23 cellular contexts compared by ENCODE assay signal in genomic region chr7:99782012-99782953, GRCh38. TPM values are rescaled to one million over a fixed set of nuclear protein-coding genes. Genes with fewer than 3 reads are reported as not detected.
DNase-seq lines count a peak whose midpoint lies in the region; ATAC-seq and TF ChIP-seq lines count a peak whose summit lies in the region.
"Had no signal": no experiment of that assay in that cellular context is flagged by ENCODE, and none has a peak within 500 bp of the region (broad histone marks: within the 10 kb centered on the region; RNA-seq: fewer than 3 reads in every experiment).

No MANE protein-coding gene starts in this region.

- H3F3A ChIP-seq in GM23338 (replicated peaks; ENCODE audit: low read depth) (no peaks in the 10 kb centered on the region), neural progenitor cell (ENCODE audit: low read depth) (no peaks in the 10 kb centered on the region)

- no peak overlapping the region for H2AFZ ChIP-seq in GM23338
- no peak overlapping the region for H2AFZ ChIP-seq in neural progenitor cell (replicated peaks)

- no peaks in the 10 kb centered on the region for H4K20me1 ChIP-seq in GM23338 (replicated peaks; ENCODE audit: insufficient read depth)
- no peaks in the 10 kb centered on the region for H4K20me1 ChIP-seq in neural progenitor cell (ENCODE audit: low read depth)

- H3K27me3 Mint-ChIP-seq in GM23338 (ENCODE audit: insufficient read depth, low read depth, poor library complexity) = no peaks in the 10 kb centered on the region
- peaks cover 2% of the 10 kb centered on the region for H3K27me3 Mint-ChIP-seq in neural progenitor cell (ENCODE audit: insufficient read depth, low read depth)

- TF ChIP-seq CTCF in GM23338 (conservative IDR thresholded peaks at IDR 0.05; ENCODE audit: low read depth in 2 of 2) = peak in 1 of 2 experiments; percentile 49; a peak in 2 of 4 replicates
- no peak for TF ChIP-seq CTCF in epithelial cell of esophagus (IDR thresholded peaks at IDR 0.05; ENCODE audit: insufficient read depth, low read depth, low read length, missing control alignments)
- no peak for TF ChIP-seq CTCF in neural progenitor cell (IDR thresholded peaks at IDR 0.05)

- H3K27me3 ChIP-seq in GM23338 (ENCODE audit: insufficient read depth) (no peaks in the 10 kb centered on the region), SJCRH30 (no peaks in the 10 kb centered on the region), neural progenitor cell (no peaks in the 10 kb centered on the region)
- H3K27me3 ChIP-seq: BE2C had no signal

- no peak overlapping the region for H3K4me3 Mint-ChIP-seq in GM23338
- no peak overlapping the region for H3K4me3 Mint-ChIP-seq in neural progenitor cell
- H3K4me3 Mint-ChIP-seq: CD4-positive, CD25-positive, alpha-beta regulatory T cell had no signal

- H3K27ac Mint-ChIP-seq in GM23338 (no peak overlapping the region), neural progenitor cell (no peak overlapping the region)
- H3K27ac Mint-ChIP-seq: CD4-positive, CD25-positive, alpha-beta regulatory T cell had no signal

- H3K9me3 ChIP-seq in SJCRH30 (replicated peaks) (no peaks in the 10 kb centered on the region), neural progenitor cell (ENCODE audit: low read depth) (no peaks in the 10 kb centered on the region)
- H3K9me3 ChIP-seq: BE2C, Caco-2 had no signal

- ATAC-seq in GM23338 (peak; percentile 78), HG02840 (IDR thresholded peaks at IDR 0.05; ENCODE audit: low FRiP score, unreplicated experiment) (no peak)

- no peak overlapping the region for H3K4me3 ChIP-seq in GM23338
- H3K4me3 ChIP-seq in SJCRH30 = no peak overlapping the region
- H3K4me3 ChIP-seq in epithelial cell of esophagus (ENCODE audit: low read length) = no peak overlapping the region
- H3K4me3 ChIP-seq in neural progenitor cell = no peak overlapping the region

- no peak overlapping the region for H3K9ac ChIP-seq in neural progenitor cell

- H3K4me1 Mint-ChIP-seq in GM23338 = peaks cover 3% of the 10 kb centered on the region; the same call in 2 of the 3 replicates
- no peaks in the 10 kb centered on the region for H3K4me1 Mint-ChIP-seq in neural progenitor cell
- H3K4me1 Mint-ChIP-seq: CD4-positive, CD25-positive, alpha-beta regulatory T cell had no signal

- DNase-seq in GM23338 (ENCODE audit: low spot score) = peak; percentile 29
- peak; percentile 44 to 58 for DNase-seq in SJCRH30
- DNase-seq in epithelial cell of esophagus (ENCODE audit: low read depth) = peak; percentile 62
- peak; percentile 12 for DNase-seq in neural progenitor cell (ENCODE audit: low spot score)
- no peak for DNase-seq in AG08396 (ENCODE audit: low spot score)
- DNase-seq in SHP77 treated with DMSO at 0.1 percent for 48 hours (lab: John Stamatoyannopoulos, UW) = no peak
- DNase-seq in substantia nigra (lab: John Stamatoyannopoulos, UW) = no peak
- DNase-seq: BE2C; Caco-2; CD4-positive, CD25-positive, alpha-beta regulatory T cell; GF-D8; GOT3; NCI-H1092 treated with DMSO at 0.1 percent for 48 hours; NCI-H146; NCI-H2081; NCI-H2171 treated with DMSO at 0.1 percent for 48 hours; NCI-H446; NCI-H748 treated with DMSO at 0.1 percent for 48 hours; SHP77 had no signal

- no peak overlapping the region for H3K27ac ChIP-seq in GM23338 (ENCODE audit: low read depth)
- H3K27ac ChIP-seq in SJCRH30 = no peak overlapping the region
- H3K27ac ChIP-seq in neural progenitor cell = no peak overlapping the region
- no peak overlapping the region for H3K27ac ChIP-seq in substantia nigra (ENCODE audit: low read depth, low read length, poor library complexity, severe bottlenecking)

- H3K36me3 Mint-ChIP-seq in GM23338 (ENCODE audit: low read depth) (no peaks in the 10 kb centered on the region), neural progenitor cell (no peaks in the 10 kb centered on the region)
- H3K36me3 Mint-ChIP-seq: CD4-positive, CD25-positive, alpha-beta regulatory T cell had no signal

- H3K79me2 ChIP-seq in GM23338 (replicated peaks; ENCODE audit: insufficient read depth) = no peaks in the 10 kb centered on the region
- no peaks in the 10 kb centered on the region for H3K79me2 ChIP-seq in neural progenitor cell (ENCODE audit: low read depth)

- H3K4me1 ChIP-seq in GM23338 (ENCODE audit: insufficient read depth) (no peaks in the 10 kb centered on the region), SJCRH30 (peaks cover 4% of the 10 kb centered on the region; the same call in 1 of the 2 replicates), neural progenitor cell (no peaks in the 10 kb centered on the region)
- H3K4me1 ChIP-seq: BE2C, Caco-2 had no signal

- H3K9me2 ChIP-seq in GM23338 (ENCODE audit: insufficient read depth) = no peaks in the 10 kb centered on the region

- no peaks in the 10 kb centered on the region for H3K36me3 ChIP-seq in GM23338 (ENCODE audit: insufficient read depth)
- no peaks in the 10 kb centered on the region for H3K36me3 ChIP-seq in SJCRH30
- no peaks in the 10 kb centered on the region for H3K36me3 ChIP-seq in neural progenitor cell
- H3K36me3 ChIP-seq: BE2C had no signal

- H3K9me3 Mint-ChIP-seq in GM23338 = no peaks in the 10 kb centered on the region
- no peaks in the 10 kb centered on the region for H3K9me3 Mint-ChIP-seq in neural progenitor cell
- H3K9me3 Mint-ChIP-seq: CD4-positive, CD25-positive, alpha-beta regulatory T cell had no signal

- H3K4me2 ChIP-seq in GM23338 (no peak overlapping the region), neural progenitor cell (no peak overlapping the region)

TF ChIP-seq in GM23338, 12 proteins besides CTCF, POLR2A, EP300 and RAD21 (continues in another document):
- TF ChIP-seq POLR2AphosphoS5 (IDR thresholded peaks at IDR 0.05; ENCODE audit: low read depth) (no peak), NANOG (IDR thresholded peaks at IDR 0.05; ENCODE audit: borderline replicate concordance) (no peak), ZNF114 (CRISPR knock-in tag; IDR thresholded peaks at IDR 0.05) (no peak), REST (IDR thresholded peaks at IDR 0.05; ENCODE audit: unreplicated experiment) (no peak), JUNB (IDR thresholded peaks at IDR 0.05; ENCODE audit: unreplicated experiment) (no peak)

RNA-seq across cellular contexts. Expression of gene CYP3A4, which starts 1.7 kb away (rescaled TPM):
- not detected in 2 replicates for total RNA-seq in GM23338 (2014; rRNA removed; shearing (Covaris generic))
- polyA plus RNA-seq in GM23338 (2016; fragmentation: Nextera tagmentation; extraction: Ambion mirVana) = not detected in 2 replicates
- total RNA-seq in SJCRH30 (2014; rRNA removed; shearing (Covaris generic)) = not detected in 2 replicates
- total RNA-seq in neural progenitor cell (ENCODE audit: low replicate concordance) = not detected in 2 replicates
- total RNA-seq: A172; Caco-2; CD4-positive, CD25-positive, alpha-beta regulatory T cell; OCI-LY7; RPMI7951 had no signal
- polyA plus RNA-seq: CD4-positive, CD25-positive, alpha-beta regulatory T cell had no signal

RNA-seq across cellular contexts. Expression of gene CYP3A43, which starts 45.5 kb away (rescaled TPM):
- total RNA-seq in GM23338 (2014; rRNA removed; shearing (Covaris generic)) = not detected in 2 replicates
- 0.17 TPM in 1 of 2 replicates, not detected in the other for polyA plus RNA-seq in GM23338 (2016; fragmentation: Nextera tagmentation; extraction: Ambion mirVana)
- total RNA-seq in SJCRH30 (2014; rRNA removed; shearing (Covaris generic)) = not detected in 2 replicates
- total RNA-seq in neural progenitor cell (ENCODE audit: low replicate concordance) = not detected in 2 replicates
- total RNA-seq: A172; Caco-2; CD4-positive, CD25-positive, alpha-beta regulatory T cell; OCI-LY7; RPMI7951 had no signal
- polyA plus RNA-seq: CD4-positive, CD25-positive, alpha-beta regulatory T cell had no signal

RNA-seq across cellular contexts. Expression of gene CYP3A7, which starts 47.3 kb away (rescaled TPM):
- total RNA-seq in GM23338 (2014; rRNA removed; shearing (Covaris generic)) = not detected in 2 replicates
- polyA plus RNA-seq in GM23338 (2016; fragmentation: Nextera tagmentation; extraction: Ambion mirVana) = 0.12 and 0.19 TPM in 2 replicates
- total RNA-seq in SJCRH30 (2014; rRNA removed; shearing (Covaris generic)) = 0.12 TPM in 1 of 2 replicates, not detected in the other
- total RNA-seq in neural progenitor cell (ENCODE audit: low replicate concordance) = not detected in 2 replicates
- total RNA-seq: A172; Caco-2; CD4-positive, CD25-positive, alpha-beta regulatory T cell; OCI-LY7; RPMI7951 had no signal
- polyA plus RNA-seq: CD4-positive, CD25-positive, alpha-beta regulatory T cell had no signal

Comparison
In these comparisons a context has a peak if more than half of its experiments do, and no peak if none do; other contexts are left out.
1. DNase-seq: peak in GM23338 (single experiment), SJCRH30 (2 of 2), epithelial cell of esophagus (single experiment) and neural progenitor cell (single experiment); none in AG08396 (single experiment), SHP77 treated with DMSO at 0.1 percent for 48 hours (single experiment) and substantia nigra (0 of 49).